Comparison of ENCODE assay signal across 8 cellular contexts in genomic region chr2:128520787-128521186, GRCh38.
DNase-seq lines count a peak whose midpoint lies in the region; ATAC-seq and TF ChIP-seq lines count a peak whose summit lies in the region.

No MANE protein-coding gene starts in this region.

- H3K56ac ChIP-seq in IMR-90 (ENCODE audit: extremely low read depth, insufficient read depth, low read length) = no peak overlapping the region

- H3K27ac ChIP-seq in IMR-90 (ENCODE audit: insufficient read depth, low read length) = no peak overlapping the region
- H3K27ac ChIP-seq in naive thymus-derived CD4-positive, alpha-beta T cell (ENCODE audit: low read depth, low read length) = no peak overlapping the region
- no peak overlapping the region for H3K27ac ChIP-seq in suprapubic skin
- H3K27ac ChIP-seq in GM23248 = no peak overlapping the region

- no peaks in the 10 kb centered on the region for H3K4me1 ChIP-seq in IMR-90 (ENCODE audit: control insufficient read depth, insufficient read depth, low read length)
- H3K4me1 ChIP-seq in naive thymus-derived CD4-positive, alpha-beta T cell (ENCODE audit: control insufficient read depth in 2 of 2, insufficient read depth in 2 of 2, low read length in 2 of 2) = no peaks in the 10 kb centered on the region
- H3K4me1 ChIP-seq in suprapubic skin = no peaks in the 10 kb centered on the region
- H3K4me1 ChIP-seq in GM23248 (ENCODE audit: insufficient read depth) = no peaks in the 10 kb centered on the region

- H3K4me3 ChIP-seq in IMR-90 (ENCODE audit: insufficient read depth, low read depth, low read length) = no peak overlapping the region
- H3K4me3 ChIP-seq in naive thymus-derived CD4-positive, alpha-beta T cell (ENCODE audit: low read length) = no peak overlapping the region
- no peak overlapping the region for H3K4me3 ChIP-seq in suprapubic skin
- H3K4me3 ChIP-seq in GM23248 = no peak overlapping the region

- TF ChIP-seq POLR2A in IMR-90 (IDR thresholded peaks at IDR 0.05; ENCODE audit: low read depth, low read length) (no peak), suprapubic skin (IDR thresholded peaks at IDR 0.05) (no peak)

- no peak overlapping the region for H4K91ac ChIP-seq in IMR-90 (ENCODE audit: insufficient read depth, low read depth, low read length)

- no peak overlapping the region for H3K4me3 Mint-ChIP-seq in naive thymus-derived CD4-positive, alpha-beta T cell

- H3K14ac ChIP-seq in IMR-90 (replicated peaks; ENCODE audit: low read depth, low read length) = 0 out of 2 replicates have a peak overlapping the region, but pooled peaks have one; percentile 15

- peak; percentile 96 for ATAC-seq in GM18870 (IDR thresholded peaks at IDR 0.05; ENCODE audit: unreplicated experiment)
- peak; percentile 88 for ATAC-seq in GM21786 (IDR thresholded peaks at IDR 0.05; ENCODE audit: unreplicated experiment)
- ATAC-seq in IMR-90 (ENCODE audit: low read depth) = no peak
- peak; percentile 80 for ATAC-seq in naive thymus-derived CD4-positive, alpha-beta T cell

- H3K27me3 ChIP-seq in IMR-90 (ENCODE audit: control insufficient read depth, insufficient read depth, low read length) (no peaks in the 10 kb centered on the region; the same call in 1 of the 2 replicates), suprapubic skin (no peaks in the 10 kb centered on the region), GM23248 (replicated peaks; ENCODE audit: insufficient read depth) (no peaks in the 10 kb centered on the region)
- no peaks in the 10 kb centered on the region for H3K27me3 ChIP-seq in naive thymus-derived CD4-positive, alpha-beta T cell (ENCODE audit: control insufficient read depth in 2 of 2, insufficient read depth in 2 of 2, low read length in 2 of 2)

- in situ Hi-C loops in IMR-90 (cut with MboI; ENCODE audit: low sequenced_read_pairs) (no loop called here), GM23248 (cut with MboI) (no loop called here)

- H3K4me2 ChIP-seq in IMR-90 (ENCODE audit: low read depth, low read length) (no peak overlapping the region), GM23248 (ENCODE audit: unreplicated experiment) (no peak overlapping the region)

- H3K9ac ChIP-seq in IMR-90 (ENCODE audit: low read depth, low read length) (no peak overlapping the region), GM23248 (no peak overlapping the region)

- POLR2A ChIA-PET in IMR-90 (lab: Charles Lee; ENCODE audit: unreplicated experiment) = no interaction called here
- POLR2A ChIA-PET in naive thymus-derived CD4-positive, alpha-beta T cell (lab: Charles Lee) = no interaction called here

- H3K79me2 ChIP-seq in GM23248 (ENCODE audit: insufficient read depth) = no peaks in the 10 kb centered on the region

- 89% methylated on average over 5 of the region's 9 CpGs; no CpG with 5 or more reads in 1 of the 2 experiments for WGBS in IMR-90 (ENCODE audit: extremely low coverage in 2 of 2, insufficient read length in 1 of 2), 2 experiments
- WGBS in suprapubic skin = 62% methylated on average over 8 of the region's 9 CpGs
- WGBS in GM23248 (ENCODE audit: low coverage in 1 of 2, low lambda C conversion rate in 2 of 2, missing lambda C conversion rate in 2 of 2), 2 experiments = 78 to 82% methylated on average over 9 of the region's 9 CpGs

- no peaks in the 10 kb centered on the region for H4K20me1 ChIP-seq in IMR-90 (ENCODE audit: insufficient read depth, low read length)
- no peaks in the 10 kb centered on the region for H4K20me1 ChIP-seq in GM23248 (ENCODE audit: insufficient read depth)

- intact Hi-C loops in IMR-90 (cut with micrococcal nuclease) = no loop called here
- intact Hi-C loops in naive thymus-derived CD4-positive, alpha-beta T cell (cut with micrococcal nuclease) = no loop called here

- H3K36me3 Mint-ChIP-seq in naive thymus-derived CD4-positive, alpha-beta T cell = peaks cover 0 to 1% (median 0%) of the 10 kb centered on the region in 5 donors

- peaks cover 0 to 20% (median 0%) of the 10 kb centered on the region in 7 donors for H3K4me1 Mint-ChIP-seq in naive thymus-derived CD4-positive, alpha-beta T cell

- no peaks in the 10 kb centered on the region for H3K9me2 ChIP-seq in GM23248 (ENCODE audit: insufficient read depth)

- peaks cover 0 to 4% (median 0%) of the 10 kb centered on the region in 11 donors for H3K9me3 Mint-ChIP-seq in naive thymus-derived CD4-positive, alpha-beta T cell

- no peak overlapping the region for H3K4ac ChIP-seq in IMR-90 (ENCODE audit: low read depth, low read length)

- H3K23ac ChIP-seq in IMR-90 (ENCODE audit: low read depth, low read length) = no peak overlapping the region

- H3K27ac Mint-ChIP-seq in naive thymus-derived CD4-positive, alpha-beta T cell = peak overlapping the region in 1 of 9 donors; percentile 51

- H2AK9ac ChIP-seq in IMR-90 (replicated peaks; ENCODE audit: low read depth, low read length, poor library complexity) = no peak overlapping the region

- no peaks in the 10 kb centered on the region for H3F3A ChIP-seq in GM23248 (ENCODE audit: insufficient read depth)

- H2BK120ac ChIP-seq in IMR-90 (ENCODE audit: low read depth, low read length) = no peak overlapping the region

- no peak overlapping the region for H4K5ac ChIP-seq in IMR-90 (ENCODE audit: low read depth, low read length)

- no peak overlapping the region for H2BK5ac ChIP-seq in IMR-90 (ENCODE audit: low read depth, low read length, poor library complexity, severe bottlenecking)

- H2AFZ ChIP-seq in IMR-90 (replicated peaks; ENCODE audit: low read length, poor library complexity) (peak overlapping the region; percentile 16), GM23248 (no peak overlapping the region)

- TF ChIP-seq EP300 in suprapubic skin (IDR thresholded peaks at IDR 0.05) = no peak

- TF ChIP-seq CTCF in IMR-90 (conservative IDR thresholded peaks at IDR 0.05; ENCODE audit: low read depth, low read length) (no peak), suprapubic skin (IDR thresholded peaks at IDR 0.05) (no peak)

- H3K9me3 ChIP-seq in IMR-90 (ENCODE audit: control insufficient read depth, insufficient read depth, low read length) = no peaks in the 10 kb centered on the region; the same call in 1 of the 2 replicates
- H3K9me3 ChIP-seq in naive thymus-derived CD4-positive, alpha-beta T cell (ENCODE audit: control insufficient read depth in 2 of 3, low read length in 3 of 3) = no peaks in the 10 kb centered on the region
- H3K9me3 ChIP-seq in suprapubic skin = no peaks in the 10 kb centered on the region
- no peaks in the 10 kb centered on the region for H3K9me3 ChIP-seq in GM23248 (ENCODE audit: low read depth)

- no peak overlapping the region for H2BK20ac ChIP-seq in IMR-90 (ENCODE audit: low read depth, low read length)

- DNase-seq in IMR-90 (no peak), suprapubic skin (ENCODE audit: low spot score in 2 of 2) (no peak), amniotic stem cell (lab: John Stamatoyannopoulos, UW) (no peak), NCI-H345 (lab: John Stamatoyannopoulos, UW) (no peak), GM23248 (no peak)
- DNase-seq in naive thymus-derived CD4-positive, alpha-beta T cell = peak in 1 of 9 donors; percentile 66

- dilution Hi-C loops in IMR-90 (cut with HindIII; ENCODE audit: low sequenced_read_pairs, unreplicated experiment) = no loop called here

- H3K36me3 ChIP-seq in IMR-90 (ENCODE audit: control insufficient read depth, insufficient read depth, low read length) (no peaks in the 10 kb centered on the region), suprapubic skin (no peaks in the 10 kb centered on the region), GM23248 (ENCODE audit: low read depth) (no peaks in the 10 kb centered on the region)
- H3K36me3 ChIP-seq in naive thymus-derived CD4-positive, alpha-beta T cell (ENCODE audit: control insufficient read depth in 2 of 3, insufficient read depth in 3 of 3, low read length in 3 of 3) = no peaks in the 10 kb centered on the region

- no peaks in the 10 kb centered on the region for H3K9me1 ChIP-seq in IMR-90 (ENCODE audit: insufficient read depth, low read length)

- no peak overlapping the region for H2AK5ac ChIP-seq in IMR-90 (ENCODE audit: low read depth, low read length)

- BruUV-seq in IMR-90 (replicated peaks; lab: Mats Ljungman, UMichigan) = no TSS peak

- CTCF ChIA-PET in IMR-90 (lab: Yijun Ruan, JAX) = no interaction called here
- CTCF ChIA-PET in naive thymus-derived CD4-positive, alpha-beta T cell (lab: Charles Lee) = no interaction called here

- no peak overlapping the region for H4K8ac ChIP-seq in IMR-90 (ENCODE audit: low read depth in 2 of 2, low read length in 2 of 2)

- no peaks in the 10 kb centered on the region for H3K79me1 ChIP-seq in IMR-90 (ENCODE audit: low read depth in 1 of 2, low read length in 2 of 2)

- no peak for TF ChIP-seq RAD21 in IMR-90 (IDR thresholded peaks at IDR 0.05; ENCODE audit: low read length)

- no peak overlapping the region for H3K18ac ChIP-seq in IMR-90 (ENCODE audit: low read depth, low read length)

- H3K27me3 Mint-ChIP-seq in naive thymus-derived CD4-positive, alpha-beta T cell = peaks cover 0 to 6% (median 0%) of the 10 kb centered on the region in 5 donors

- no peak overlapping the region for H2BK15ac ChIP-seq in IMR-90 (ENCODE audit: low read depth, low read length)

TF ChIP-seq in IMR-90, 13 proteins besides CTCF, POLR2A, EP300 and RAD21:
- TF ChIP-seq MAFK (IDR thresholded peaks at IDR 0.05; ENCODE audit: low read depth, low read length) = no peak
TF ChIP-seq in IMR-90: peak in this region for 0.
